ENCODE assay signal across 19 cellular contexts in the genomic region with DNA sequence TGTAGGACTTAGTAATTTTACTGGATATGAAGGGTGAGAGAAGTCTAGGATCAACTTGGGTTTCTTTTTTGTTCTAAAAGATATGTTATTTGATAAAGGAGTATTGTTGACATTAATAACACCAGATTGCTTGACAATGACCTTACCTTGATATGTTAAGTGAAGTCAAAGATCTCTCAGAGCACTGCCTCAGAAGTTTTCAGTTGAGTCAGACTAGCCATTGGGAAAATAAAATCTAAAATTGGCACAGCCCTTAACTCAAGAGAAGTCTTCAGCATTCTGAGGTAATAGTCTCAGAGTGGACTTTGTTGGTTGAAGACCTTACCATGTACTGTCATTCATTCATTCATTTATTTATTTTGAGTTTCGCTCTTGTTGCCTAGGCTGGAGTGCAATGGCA. TPM values are rescaled to one million over a fixed set of nuclear protein-coding genes. Genes with fewer than 3 reads are reported as not detected.
DNase-seq lines count a peak whose midpoint lies in the region; ATAC-seq and TF ChIP-seq lines count a peak whose summit lies in the region.
"Had no signal": no experiment of that assay in that cellular context is flagged by ENCODE, and none has a peak within 500 bp of the region (broad histone marks: within the 10 kb centered on the region; RNA-seq: fewer than 3 reads in every experiment).

No MANE protein-coding gene starts in this region.

- POLR2A ChIA-PET in activated CD8-positive, alpha-beta T cell treated with anti-CD3 and anti-CD28 coated beads, Interleukin-2, amount 10 ng/mL, durations not matched to agents 7 days and 5 days (lab: Charles Lee) = no interaction called here

- no peak overlapping the region for H3K4me3 ChIP-seq in CD4-positive, CD25-positive, alpha-beta regulatory T cell (ENCODE audit: low read depth, low read length)
- H3K4me3 ChIP-seq: GM23248 had no signal

- H3K27me3 ChIP-seq in CD4-positive, CD25-positive, alpha-beta regulatory T cell (ENCODE audit: control insufficient read depth, insufficient read depth, low read length) = no peaks in the 10 kb centered on the region

- no peak for DNase-seq in T-helper 2 cell treated with Interferon-gamma antibody and Interleukin-4, amounts not matched to agents 5 μg/mL and 100 μg/mL, for 36 hours (ENCODE audit: low spot score)
- no peak for DNase-seq in T-helper 2 cell
- no peak for DNase-seq in CD4-positive, CD25-positive, alpha-beta regulatory T cell
- DNase-seq in activated CD8-positive, alpha-beta T cell treated with anti-CD3 and anti-CD28 coated beads, Interleukin-2, amount 10 ng/mL, durations not matched to agents 7 days and 5 days = no peak
- DNase-seq in mesothelial cell of epicardium (ENCODE audit: low spot score in 2 of 2, unreplicated experiment in 2 of 2) = no peak
- DNase-seq: DMS79 treated with DMSO at 0.1 percent for 48 hours; GM23248; NCI-H1417 treated with DMSO at 0.1 percent for 48 hours; NCI-H1930; NCI-H2171; NCI-H446 treated with DMSO at 0.1 percent for 48 hours; NK-92 treated with Interleukin-12 subunit alpha and Interleukin-12 subunit beta, amount 100 ng/mL, for 24 hours; RPMI8226 had no signal

- no peaks in the 10 kb centered on the region for H3K9me3 ChIP-seq in CD4-positive, CD25-positive, alpha-beta regulatory T cell (ENCODE audit: control insufficient read depth in 2 of 2, low read length in 2 of 2)

- peaks cover 31% of the 10 kb centered on the region for H3K4me1 Mint-ChIP-seq in T-helper 2 cell treated with Interferon-gamma antibody and Interleukin-4, amounts not matched to agents 5 μg/mL and 100 μg/mL, for 36 hours (ENCODE audit: low read depth)
- peaks cover 11 to 32% (median 25%) of the 10 kb centered on the region in 4 donors for H3K4me1 Mint-ChIP-seq in CD4-positive, CD25-positive, alpha-beta regulatory T cell
- H3K4me1 Mint-ChIP-seq in activated CD8-positive, alpha-beta T cell treated with anti-CD3 and anti-CD28 coated beads, Interleukin-2, amount 10 ng/mL, durations not matched to agents 7 days and 5 days (ENCODE audit: low read depth) = peaks cover 33% of the 10 kb centered on the region
- peaks cover 16% of the 10 kb centered on the region for H3K4me1 Mint-ChIP-seq in mesothelial cell of epicardium
- H3K4me1 Mint-ChIP-seq in stimulated activated memory B cell treated with anti-CD40 and anti-IgM and Interleukin-4, amounts not matched to agents 10 μg/mL and 1 μg/mL and 100 μg/mL, for 72 hours = peaks cover 12% of the 10 kb centered on the region

- peak overlapping the region; percentile 21 for H3K4me3 Mint-ChIP-seq in T-helper 2 cell treated with Interferon-gamma antibody and Interleukin-4, amounts not matched to agents 5 μg/mL and 100 μg/mL, for 36 hours
- no peak overlapping the region for H3K4me3 Mint-ChIP-seq in CD4-positive, CD25-positive, alpha-beta regulatory T cell
- H3K4me3 Mint-ChIP-seq in activated CD8-positive, alpha-beta T cell treated with anti-CD3 and anti-CD28 coated beads, Interleukin-2, amount 10 ng/mL, durations not matched to agents 7 days and 5 days = no peak overlapping the region
- H3K4me3 Mint-ChIP-seq in mesothelial cell of epicardium = no peak overlapping the region
- no peak overlapping the region for H3K4me3 Mint-ChIP-seq in stimulated activated memory B cell treated with anti-CD40 and anti-IgM and Interleukin-4, amounts not matched to agents 10 μg/mL and 1 μg/mL and 100 μg/mL, for 72 hours
- H3K4me3 Mint-ChIP-seq: B cell had no signal

- H3K36me3 Mint-ChIP-seq in T-helper 2 cell treated with Interferon-gamma antibody and Interleukin-4, amounts not matched to agents 5 μg/mL and 100 μg/mL, for 36 hours (ENCODE audit: low read depth) = peaks cover 25% of the 10 kb centered on the region
- peaks cover 31% of the 10 kb centered on the region for H3K36me3 Mint-ChIP-seq in CD4-positive, CD25-positive, alpha-beta regulatory T cell
- H3K36me3 Mint-ChIP-seq in activated CD8-positive, alpha-beta T cell treated with anti-CD3 and anti-CD28 coated beads, Interleukin-2, amount 10 ng/mL, durations not matched to agents 7 days and 5 days (ENCODE audit: low read depth) = peaks cover 33% of the 10 kb centered on the region
- peaks cover 14% of the 10 kb centered on the region for H3K36me3 Mint-ChIP-seq in mesothelial cell of epicardium
- peaks cover 28% of the 10 kb centered on the region for H3K36me3 Mint-ChIP-seq in stimulated activated memory B cell treated with anti-CD40 and anti-IgM and Interleukin-4, amounts not matched to agents 10 μg/mL and 1 μg/mL and 100 μg/mL, for 72 hours

- no peaks in the 10 kb centered on the region for H3K4me1 ChIP-seq in CD4-positive, CD25-positive, alpha-beta regulatory T cell (ENCODE audit: control insufficient read depth, insufficient read depth, low read length, poor library complexity, severe bottlenecking)

- H3K36me3 ChIP-seq in CD4-positive, CD25-positive, alpha-beta regulatory T cell (ENCODE audit: control insufficient read depth, insufficient read depth, low read length) = no peaks in the 10 kb centered on the region

- H3K27ac Mint-ChIP-seq in T-helper 2 cell treated with Interferon-gamma antibody and Interleukin-4, amounts not matched to agents 5 μg/mL and 100 μg/mL, for 36 hours = peak overlapping the region; percentile 9
- peak overlapping the region in 2 of 3 donors; percentile 34 to 41 for H3K27ac Mint-ChIP-seq in CD4-positive, CD25-positive, alpha-beta regulatory T cell
- H3K27ac Mint-ChIP-seq in activated CD8-positive, alpha-beta T cell treated with anti-CD3 and anti-CD28 coated beads, Interleukin-2, amount 10 ng/mL, durations not matched to agents 7 days and 5 days = peak overlapping the region; percentile 21
- peak overlapping the region; percentile 4 for H3K27ac Mint-ChIP-seq in mesothelial cell of epicardium
- no peak overlapping the region for H3K27ac Mint-ChIP-seq in stimulated activated memory B cell treated with anti-CD40 and anti-IgM and Interleukin-4, amounts not matched to agents 10 μg/mL and 1 μg/mL and 100 μg/mL, for 72 hours
- H3K27ac Mint-ChIP-seq: B cell had no signal

- CTCF ChIA-PET in activated CD8-positive, alpha-beta T cell treated with anti-CD3 and anti-CD28 coated beads, Interleukin-2, amount 10 ng/mL, durations not matched to agents 7 days and 5 days (lab: Charles Lee) = interaction anchor here (1.0 to 1.5 kb wide), 2 partner anchors 65 to 216 kb away, joined by 3 read pairs; no protein-coding TSS in a partner anchor

- no peak for TF ChIP-seq CTCF in mesothelial cell of epicardium (IDR thresholded peaks at IDR 0.05; ENCODE audit: unreplicated experiment)

- H3K27me3 Mint-ChIP-seq in T-helper 2 cell treated with Interferon-gamma antibody and Interleukin-4, amounts not matched to agents 5 μg/mL and 100 μg/mL, for 36 hours (ENCODE audit: low read depth) = no peaks in the 10 kb centered on the region
- no peaks in the 10 kb centered on the region for H3K27me3 Mint-ChIP-seq in CD4-positive, CD25-positive, alpha-beta regulatory T cell
- no peaks in the 10 kb centered on the region for H3K27me3 Mint-ChIP-seq in activated CD8-positive, alpha-beta T cell treated with anti-CD3 and anti-CD28 coated beads, Interleukin-2, amount 10 ng/mL, durations not matched to agents 7 days and 5 days (ENCODE audit: low read depth)
- no peaks in the 10 kb centered on the region for H3K27me3 Mint-ChIP-seq in mesothelial cell of epicardium (ENCODE audit: low read depth)
- H3K27me3 Mint-ChIP-seq in stimulated activated memory B cell treated with anti-CD40 and anti-IgM and Interleukin-4, amounts not matched to agents 10 μg/mL and 1 μg/mL and 100 μg/mL, for 72 hours = no peaks in the 10 kb centered on the region
- H3K27me3 Mint-ChIP-seq: B cell had no signal

- H3K9me3 Mint-ChIP-seq in T-helper 2 cell treated with Interferon-gamma antibody and Interleukin-4, amounts not matched to agents 5 μg/mL and 100 μg/mL, for 36 hours = no peaks in the 10 kb centered on the region
- no peaks in the 10 kb centered on the region for H3K9me3 Mint-ChIP-seq in CD4-positive, CD25-positive, alpha-beta regulatory T cell
- no peaks in the 10 kb centered on the region for H3K9me3 Mint-ChIP-seq in activated CD8-positive, alpha-beta T cell treated with anti-CD3 and anti-CD28 coated beads, Interleukin-2, amount 10 ng/mL, durations not matched to agents 7 days and 5 days (ENCODE audit: insufficient read depth)
- H3K9me3 Mint-ChIP-seq in mesothelial cell of epicardium = no peaks in the 10 kb centered on the region
- no peaks in the 10 kb centered on the region for H3K9me3 Mint-ChIP-seq in stimulated activated memory B cell treated with anti-CD40 and anti-IgM and Interleukin-4, amounts not matched to agents 10 μg/mL and 1 μg/mL and 100 μg/mL, for 72 hours

- no peak overlapping the region for H3K27ac ChIP-seq in CD4-positive, CD25-positive, alpha-beta regulatory T cell (ENCODE audit: insufficient read depth, low read length, poor library complexity, severe bottlenecking)
- H3K27ac ChIP-seq: 22Rv1, GM23248 had no signal

- no peak for ATAC-seq in CD4-positive, CD25-positive, alpha-beta regulatory T cell (ENCODE audit: low read depth in 2 of 2)
- no peak for ATAC-seq in activated CD8-positive, alpha-beta T cell treated with anti-CD3 and anti-CD28 coated beads, Interleukin-2, amount 10 ng/mL, durations not matched to agents 7 days and 5 days
- no peak for ATAC-seq in stimulated activated memory B cell treated with anti-CD40 and anti-IgM and Interleukin-4, amounts not matched to agents 10 μg/mL and 1 μg/mL and 100 μg/mL, for 72 hours
- ATAC-seq in GM19351 (IDR thresholded peaks at IDR 0.05; ENCODE audit: unreplicated experiment) (no peak), HG02885 (IDR thresholded peaks at IDR 0.05; ENCODE audit: poor library complexity, unreplicated experiment) (no peak)
- ATAC-seq: HCT116 had no signal

RNA-seq across cellular contexts. Expression of a gene that starts 22.4 kb away (rescaled TPM):
- total RNA-seq in CD4-positive, CD25-positive, alpha-beta regulatory T cell = 39.0 TPM
- 1 to 10 TPM in 3 of 4 donors, under 1 TPM in 1; 0.64 to 2.6 (median 1.6) TPM for polyA plus RNA-seq in CD4-positive, CD25-positive, alpha-beta regulatory T cell
- total RNA-seq in activated CD8-positive, alpha-beta T cell treated with anti-CD3 and anti-CD28 coated beads, Interleukin-2, amount 10 ng/mL, durations not matched to agents 7 days and 5 days = 10 to 100 TPM; 39.9 to 40.5 TPM
- 75.4 to 77.1 TPM (median 76.0 TPM) in 3 replicates for total RNA-seq in mesothelial cell of epicardium

RNA-seq across cellular contexts. Expression of a gene that starts 50.3 kb away (rescaled TPM):
- total RNA-seq in CD4-positive, CD25-positive, alpha-beta regulatory T cell = 26.3 TPM
- polyA plus RNA-seq in CD4-positive, CD25-positive, alpha-beta regulatory T cell = 10 to 100 TPM; 29.9 to 47.3 (median 39.9) TPM
- total RNA-seq in activated CD8-positive, alpha-beta T cell treated with anti-CD3 and anti-CD28 coated beads, Interleukin-2, amount 10 ng/mL, durations not matched to agents 7 days and 5 days = 10 to 100 TPM; 22.3 to 23.0 TPM
- 22.0 to 22.7 TPM (median 22.6 TPM) in 3 replicates for total RNA-seq in mesothelial cell of epicardium

RNA-seq across cellular contexts. Expression of a gene that starts 56.7 kb away (rescaled TPM):
- total RNA-seq in CD4-positive, CD25-positive, alpha-beta regulatory T cell = 1.0 TPM
- 10 to 100 TPM in 2 of 4 donors, 1 to 10 TPM in 2; 9.1 to 27.0 (median 10.8) TPM for polyA plus RNA-seq in CD4-positive, CD25-positive, alpha-beta regulatory T cell
- total RNA-seq in activated CD8-positive, alpha-beta T cell treated with anti-CD3 and anti-CD28 coated beads, Interleukin-2, amount 10 ng/mL, durations not matched to agents 7 days and 5 days = 100 to 1,000 TPM; 135 to 153 TPM
- total RNA-seq in mesothelial cell of epicardium = 13.8 to 16.6 TPM (median 14.2 TPM) in 3 replicates
